ENCODE assay signal across 17 cellular contexts in genomic region chr6:82160255-82160990, GRCh38.
A peak's percentile ranks its signal among the peaks of the same experiment; 100 is the strongest.
DNase-seq lines count a peak whose midpoint lies in the region; ATAC-seq, FAIRE-seq and TF ChIP-seq lines count a peak whose summit lies in the region.
"Had no signal": no experiment of that assay in that cellular context is flagged by ENCODE, and none has a peak within 500 bp of the region (broad histone marks: within the 10 kb centered on the region; RNA-seq: fewer than 3 reads in every experiment).

No MANE protein-coding gene starts in this region.

- H3K4me3 ChIP-seq in WERI-Rb-1 (ENCODE audit: low read depth, low read length), result no peak overlapping the region
- H3K4me3 ChIP-seq: BLaER1, GM23338 had no signal

- no peak overlapping the region for H3K27ac ChIP-seq in WERI-Rb-1
- H3K27ac ChIP-seq: 22Rv1, BLaER1 had no signal

- no peaks in the 10 kb centered on the region for H3K36me3 ChIP-seq in WERI-Rb-1
- H3K36me3 ChIP-seq: BLaER1 had no signal

- FAIRE-seq in D721Med (lab: Jason Lieb, UNC), result peak; percentile 6
- FAIRE-seq: GM12892 had no signal

- H3K9me3 ChIP-seq in WERI-Rb-1 (ENCODE audit: severe bottlenecking), result no peaks in the 10 kb centered on the region
- H3K9me3 ChIP-seq: BLaER1 had no signal

- no peaks in the 10 kb centered on the region for H3K27me3 ChIP-seq in WERI-Rb-1 (ENCODE audit: insufficient read depth, low read depth, severe bottlenecking)
- H3K27me3 ChIP-seq: BLaER1 had no signal

- no peak for ATAC-seq in GM21390 (IDR thresholded peaks at IDR 0.05; ENCODE audit: unreplicated experiment)
- ATAC-seq: GM23338, HCT116 had no signal

- TF ChIP-seq CTCF in D721Med (IDR thresholded peaks at IDR 0.05; ENCODE audit: insufficient read depth, missing control alignments), result no peak
- no peak for TF ChIP-seq CTCF in WERI-Rb-1 (IDR thresholded peaks at IDR 0.05; ENCODE audit: low read depth, low read length)

- peak; percentile 36 to 47 for DNase-seq in NCI-H524 (lab: John Stamatoyannopoulos, UW)
- no peak for DNase-seq in NCI-H524 treated with DMSO at 0.1 percent for 48 hours (lab: John Stamatoyannopoulos, UW)
- no peak for DNase-seq in D721Med (ENCODE audit: insufficient read length, low spot score)
- DNase-seq in WERI-Rb-1, result peak; percentile 16
- no peak for DNase-seq in cerebellum (ENCODE audit: low spot score)
- DNase-seq: CD4-positive, alpha-beta T cell; CD8-positive, alpha-beta memory T cell; DMS53; DMS79 treated with DMSO at 0.1 percent for 48 hours; H9; HFFc6 had no signal

Comparison
In these comparisons a context has a peak if more than half of its experiments do, and no peak if none do; other contexts are left out.
1. DNase-seq: peak in NCI-H524 (2 of 2) and WERI-Rb-1 (single experiment); none in NCI-H524 treated with DMSO at 0.1 percent for 48 hours (single experiment), D721Med (single experiment) and cerebellum (single experiment).